Comparison of ENCODE assay signal across 8 cellular contexts in genomic region chr2:240250985-240251847, GRCh38.
DNase-seq lines count a peak whose midpoint lies in the region; ATAC-seq and TF ChIP-seq lines count a peak whose summit lies in the region.

No MANE protein-coding gene starts in this region.

- no peaks in the 10 kb centered on the region for H3K36me3 Mint-ChIP-seq in type B pancreatic cell

- TF ChIP-seq POLR2A in erythroblast (IDR thresholded peaks at IDR 0.05; ENCODE audit: low read length): no peak

- H3K4me3 Mint-ChIP-seq in type B pancreatic cell: no peak overlapping the region

- H3K27ac ChIP-seq in SJSA1: peak overlapping the region; percentile 90

- H3K4me1 ChIP-seq in SJSA1 (replicated peaks): peaks cover 14% of the 10 kb centered on the region
- peaks cover 8% of the 10 kb centered on the region for H3K4me1 ChIP-seq in mucosa of descending colon (ENCODE audit: low read depth)

- H3K36me3 ChIP-seq in SJSA1 (no peaks in the 10 kb centered on the region), mucosa of descending colon (ENCODE audit: low read depth) (no peaks in the 10 kb centered on the region)

- no peaks in the 10 kb centered on the region for H3K9me3 Mint-ChIP-seq in type B pancreatic cell

- TF ChIP-seq CTCF in mucosa of descending colon (IDR thresholded peaks at IDR 0.05): no peak
- no peak for TF ChIP-seq CTCF in type B pancreatic cell (conservative IDR thresholded peaks at IDR 0.05)

- H3K27ac Mint-ChIP-seq in type B pancreatic cell: no peak overlapping the region

- H3K4me3 ChIP-seq in SJSA1 (peak overlapping the region; percentile 30), mucosa of descending colon (no peak overlapping the region)

- H3K9me3 ChIP-seq in SJSA1 (replicated peaks) (no peaks in the 10 kb centered on the region), mucosa of descending colon (no peaks in the 10 kb centered on the region)

- peak; percentile 84 for ATAC-seq in mucosa of descending colon
- ATAC-seq in GM19035 (IDR thresholded peaks at IDR 0.05; ENCODE audit: unreplicated experiment): no peak
- no peak for ATAC-seq in GM21619 (IDR thresholded peaks at IDR 0.05; ENCODE audit: unreplicated experiment)

- DNase-seq in activated CD8-positive, alpha-beta memory T cell treated with anti-CD3 and anti-CD28 coated beads for 24 hours: peak; percentile 51
- DNase-seq in activated CD8-positive, alpha-beta memory T cell treated with anti-CD3 and anti-CD28 coated beads, Interleukin-2, amount 50 U/mL, for 4 hours: no peak
- peak; percentile 83 to 90 for DNase-seq in SJSA1 (ENCODE audit: low read depth in 1 of 2, low spot score in 2 of 2)
- peak; percentile 47 to 70 for DNase-seq in erythroblast (lab: John Stamatoyannopoulos, UW)
- peak; percentile 66 to 84 (median 72) for DNase-seq in mucosa of descending colon
- peak; percentile 74 for DNase-seq in type B pancreatic cell (ENCODE audit: extremely low spot score, unreplicated experiment)

- H3K27me3 Mint-ChIP-seq in type B pancreatic cell: no peaks in the 10 kb centered on the region

- no peaks in the 10 kb centered on the region for H3K27me3 ChIP-seq in SJSA1 (replicated peaks)

- H3K4me1 Mint-ChIP-seq in type B pancreatic cell (ENCODE audit: unreplicated experiment): peaks cover 38% of the 10 kb centered on the region

- intact Hi-C loops in mucosa of descending colon (cut with DNase I, micrococcal nuclease): no loop called here
